Comparison of ENCODE assay signal across 8 cellular contexts in the genomic region with DNA sequence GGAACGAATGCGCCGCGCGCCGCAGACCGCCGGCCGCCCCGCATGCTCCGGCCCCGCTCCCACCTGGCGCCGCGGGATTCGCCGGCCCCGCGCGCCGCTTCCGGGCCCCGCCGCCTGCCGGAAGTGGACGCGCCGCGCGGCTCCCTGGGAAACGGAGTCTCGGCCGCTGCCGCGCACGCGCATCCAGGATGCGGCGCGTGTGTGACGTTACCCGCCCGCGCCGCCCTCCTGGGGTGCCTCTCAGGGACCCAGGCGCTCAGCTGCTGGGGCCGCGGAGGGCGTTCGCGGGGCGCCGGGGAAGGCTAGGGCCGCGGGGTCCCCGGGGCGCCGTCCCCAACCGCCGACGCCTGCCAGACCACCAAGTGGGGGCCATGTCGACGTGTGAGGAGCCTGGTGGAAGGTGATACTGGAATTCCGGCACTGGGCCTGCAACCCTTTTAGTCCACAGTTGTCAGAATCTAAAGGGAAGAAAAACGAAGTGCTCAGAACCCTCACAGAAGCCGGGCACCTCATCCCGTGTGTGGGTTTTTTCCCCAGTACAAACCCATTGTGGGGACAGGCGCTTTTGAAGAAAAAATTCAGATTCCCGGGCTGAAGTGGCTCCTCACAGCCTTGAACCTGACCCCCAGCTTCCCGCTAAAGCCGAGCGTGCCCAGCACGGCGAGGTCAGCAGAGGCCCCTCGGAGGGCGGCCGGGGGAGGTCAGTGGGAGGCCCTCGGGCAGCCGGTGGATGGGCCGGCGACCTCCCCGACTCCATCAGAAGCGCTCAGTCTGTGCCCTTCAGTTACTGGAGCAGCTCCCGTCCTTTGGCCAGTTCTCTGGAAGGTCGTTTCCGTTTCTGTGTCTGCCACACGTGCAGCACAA. TPM values are rescaled to one million over a fixed set of nuclear protein-coding genes. Genes with fewer than 3 reads are reported as not detected.
A peak's percentile ranks its signal among the peaks of the same experiment; 100 is the strongest.
DNase-seq lines count a peak whose midpoint lies in the region; ATAC-seq and TF ChIP-seq lines count a peak whose summit lies in the region.

A gene with protein sequence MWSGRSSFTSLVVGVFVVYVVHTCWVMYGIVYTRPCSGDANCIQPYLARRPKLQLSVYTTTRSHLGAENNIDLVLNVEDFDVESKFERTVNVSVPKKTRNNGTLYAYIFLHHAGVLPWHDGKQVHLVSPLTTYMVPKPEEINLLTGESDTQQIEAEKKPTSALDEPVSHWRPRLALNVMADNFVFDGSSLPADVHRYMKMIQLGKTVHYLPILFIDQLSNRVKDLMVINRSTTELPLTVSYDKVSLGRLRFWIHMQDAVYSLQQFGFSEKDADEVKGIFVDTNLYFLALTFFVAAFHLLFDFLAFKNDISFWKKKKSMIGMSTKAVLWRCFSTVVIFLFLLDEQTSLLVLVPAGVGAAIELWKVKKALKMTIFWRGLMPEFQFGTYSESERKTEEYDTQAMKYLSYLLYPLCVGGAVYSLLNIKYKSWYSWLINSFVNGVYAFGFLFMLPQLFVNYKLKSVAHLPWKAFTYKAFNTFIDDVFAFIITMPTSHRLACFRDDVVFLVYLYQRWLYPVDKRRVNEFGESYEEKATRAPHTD (minus strand): TSS at position 125 of the 864 bp plus-strand sequence. CDS start 258 bp downstream, outside the sequence.

- BruUV-seq in A673 (replicated peaks; lab: Mats Ljungman, UMichigan), result TSS peak; percentile 70
- TSS peak; percentile 40 for BruUV-seq in mammary epithelial cell (replicated peaks; lab: Mats Ljungman, UMichigan)

- intact Hi-C loops in A673 (cut with micrococcal nuclease; ENCODE audit: unreplicated experiment), result no loop called here
- intact Hi-C loops in mammary epithelial cell (cut with micrococcal nuclease), result loop anchor here (2.0 kb wide), 3 partner anchors 14 to 296 kb away; no protein-coding TSS in a partner anchor

- H3K4me1 Mint-ChIP-seq in WTC11, result peaks cover 17% of the 10 kb centered on the region

- in situ Hi-C loops in mammary epithelial cell (cut with MboI; ENCODE audit: low sequenced_read_pairs in 2 of 2), result no loop called here

- H3K27me3 Mint-ChIP-seq in WTC11 (ENCODE audit: low read depth), result no peaks in the 10 kb centered on the region; the same call in 1 of the 2 replicates

- H3K36me3 ChIP-seq in A673 (ENCODE audit: insufficient read depth, low read length, poor library complexity, severe bottlenecking) (peaks cover 31% of the 10 kb centered on the region), mammary epithelial cell (ENCODE audit: insufficient read depth, low read length) (peaks cover 13% of the 10 kb centered on the region), smooth muscle cell (ENCODE audit: low read depth) (no peaks in the 10 kb centered on the region)

- peak; percentile 92 for DNase-seq in A673 (ENCODE audit: low spot score)
- DNase-seq in NCI-H2171 treated with DMSO at 0.1 percent for 48 hours (lab: John Stamatoyannopoulos, UW), result peak; percentile 84
- DNase-seq in WTC11 (ENCODE audit: low spot score), result peak; percentile 79
- DNase-seq in mammary epithelial cell, result peak; percentile 81
- DNase-seq in iPS-NIHi7 (ENCODE audit: extremely low spot score), result peak; percentile 99
- DNase-seq in smooth muscle cell (lab: John Stamatoyannopoulos, UW; ENCODE audit: unreplicated experiment), result peak; percentile 54

- peak within 1 kb of the TSS; percentile 90 for H3K4me3 Mint-ChIP-seq in WTC11

- H4K20me1 ChIP-seq in mammary epithelial cell (ENCODE audit: insufficient read depth, low read length) (no peaks in the 10 kb centered on the region), smooth muscle cell (ENCODE audit: low read depth) (no peaks in the 10 kb centered on the region)

- POLR2A ChIA-PET in A673 (lab: Charles Lee; ENCODE audit: low non-redundant PET), result no interaction called here
- POLR2A ChIA-PET in WTC11 (lab: Charles Lee), result interaction anchor here (0.5 kb wide), 1 partner anchor 118 kb away, joined by 4 read pairs; no protein-coding TSS in a partner anchor

- peaks cover 27% of the 10 kb centered on the region for H3K36me3 Mint-ChIP-seq in WTC11

- peak within 1 kb of the TSS; percentile 71 for H3K4me3 ChIP-seq in A673 (ENCODE audit: low read depth, low read length, poor library complexity, severe bottlenecking)
- peak within 1 kb of the TSS; percentile 80 to 91 (median 87) for H3K4me3 ChIP-seq in mammary epithelial cell (replicated peaks in 1 of 3; ENCODE audit: insufficient read depth in 1 of 3, low read depth in 2 of 3, low read length in 3 of 3)
- H3K4me3 ChIP-seq in smooth muscle cell, result peak within 1 kb of the TSS; percentile 99

- H3K27ac Mint-ChIP-seq in WTC11, result peak within 1 kb of the TSS; percentile 89

- H2AFZ ChIP-seq in mammary epithelial cell (ENCODE audit: low read depth, low read length) (peak within 1 kb of the TSS; percentile 86), smooth muscle cell (ENCODE audit: low read depth) (peak within 1 kb of the TSS; percentile 80)

- no peaks in the 10 kb centered on the region for H3F3A ChIP-seq in smooth muscle cell (ENCODE audit: low read depth)

- peak within 1 kb of the TSS; percentile 90 for H3K9ac ChIP-seq in mammary epithelial cell (ENCODE audit: insufficient read depth, low read length)
- H3K9ac ChIP-seq in smooth muscle cell (ENCODE audit: low read depth), result peak within 1 kb of the TSS; percentile 100

- H3K9me3 Mint-ChIP-seq in WTC11, result no peaks in the 10 kb centered on the region

- H3K27me3 ChIP-seq in A673 (replicated peaks; ENCODE audit: insufficient read depth, low read depth, low read length, poor library complexity) (peaks cover 6% of the 10 kb centered on the region), mammary epithelial cell (ENCODE audit: insufficient read depth, low read length) (no peaks in the 10 kb centered on the region), smooth muscle cell (ENCODE audit: low read depth) (no peaks in the 10 kb centered on the region)

- H3K4me1 ChIP-seq in A673 (ENCODE audit: insufficient read depth, low read length, poor library complexity, severe bottlenecking) (peaks cover 6% of the 10 kb centered on the region), mammary epithelial cell (ENCODE audit: insufficient read depth, low read length) (peaks cover 18% of the 10 kb centered on the region), smooth muscle cell (ENCODE audit: low read depth) (peaks cover 12% of the 10 kb centered on the region)

- CTCF ChIA-PET in A673 (lab: Charles Lee), result no interaction called here
- CTCF ChIA-PET in WTC11 (lab: Charles Lee), result interaction anchor here (0.7 to 2.1 kb wide), 4 partner anchors 35 to 300 kb away, joined by 3 to 9 read pairs (median 4); no protein-coding TSS in a partner anchor
- CTCF ChIA-PET in mammary epithelial cell (lab: Charles Lee; ENCODE audit: low non-redundant PET), result no interaction called here

- TF ChIP-seq CTCF in A673 (conservative IDR thresholded peaks at IDR 0.05; ENCODE audit: low read depth, low read length) (no peak), WTC11 (IDR thresholded peaks at IDR 0.05) (no peak), mammary epithelial cell (conservative IDR thresholded peaks at IDR 0.05 in 1 of 2, IDR thresholded peaks at IDR 0.05 in 1 of 2; ENCODE audit: extremely low read depth in 1 of 2, insufficient read depth in 1 of 2, low read depth in 1 of 2, low read length in 2 of 2) (no peak), smooth muscle cell (IDR thresholded peaks at IDR 0.05; ENCODE audit: borderline replicate concordance, insufficient read depth, poor library complexity, severe bottlenecking) (no peak)

- no peaks in the 10 kb centered on the region for H3K9me3 ChIP-seq in A673 (ENCODE audit: low read depth, low read length, poor library complexity, severe bottlenecking)
- no peaks in the 10 kb centered on the region for H3K9me3 ChIP-seq in mammary epithelial cell (replicated peaks; ENCODE audit: insufficient read depth, low read length)
- no peaks in the 10 kb centered on the region for H3K9me3 ChIP-seq in smooth muscle cell (replicated peaks; ENCODE audit: low read depth)

- H3K4me2 ChIP-seq in mammary epithelial cell (ENCODE audit: insufficient read depth, low read depth, low read length) (peak within 1 kb of the TSS; percentile 98), smooth muscle cell (peak within 1 kb of the TSS; percentile 100)

- H3K27ac ChIP-seq in A673 (ENCODE audit: low read depth, low read length, poor library complexity, severe bottlenecking), result peak within 1 kb of the TSS; percentile 71
- peak within 1 kb of the TSS; percentile 78 for H3K27ac ChIP-seq in mammary epithelial cell (ENCODE audit: insufficient read depth, low read depth, low read length)
- H3K27ac ChIP-seq in smooth muscle cell (ENCODE audit: low read depth), result peak within 1 kb of the TSS; percentile 73

- ATAC-seq in GM18861 (IDR thresholded peaks at IDR 0.05; ENCODE audit: unreplicated experiment) (peak; percentile 77), HG03097 (IDR thresholded peaks at IDR 0.05; ENCODE audit: low FRiP score, unreplicated experiment) (peak; percentile 67), WTC11 (peak; percentile 71)

- dilution Hi-C loops in mammary epithelial cell (cut with HindIII; ENCODE audit: low sequenced_read_pairs), result no loop called here

- H3K79me2 ChIP-seq in mammary epithelial cell (ENCODE audit: insufficient read depth, low read length) (peaks cover 57% of the 10 kb centered on the region), smooth muscle cell (ENCODE audit: low read depth) (peaks cover 28% of the 10 kb centered on the region)

- 1% methylated on average over 16 of the region's 87 CpGs for WGBS in mammary epithelial cell (ENCODE audit: low coverage, missing lambda C conversion rate)
- 6% methylated on average over 46 of the region's 87 CpGs for WGBS in smooth muscle cell (ENCODE audit: low lambda C conversion rate)

TF ChIP-seq in WTC11, 78 proteins besides CTCF, POLR2A, EP300 and RAD21 (continues in another document):
- TF ChIP-seq SP1 (CRISPR knock-in tag; conservative IDR thresholded peaks at IDR 0.05), result peak; percentile 48

RNA-seq across cellular contexts. Expression of the gene that starts here (rescaled TPM):
- 128 and 146 TPM in 2 replicates for total RNA-seq in A673 (2021)
- total RNA-seq in WTC11 (2021), result 73.4 to 92.8 TPM (median 73.8 TPM) in 3 replicates
- 100 to 1,000 TPM; 111 to 154 TPM for total RNA-seq in mammary epithelial cell
- 158 TPM for polyA plus RNA-seq in mammary epithelial cell
- polyA minus RNA-seq in mammary epithelial cell, result 101 TPM
- total RNA-seq in smooth muscle cell, result 86.3 and 127 TPM in 2 replicates
- polyA plus RNA-seq in smooth muscle cell, result 125 and 135 TPM in 2 replicates

Comparison
In these comparisons a context has a peak if more than half of its experiments do, and no peak if none do; other contexts are left out.
1. Peak in every context shown above with its lines: DNase-seq, ATAC-seq, H3K4me3 ChIP-seq and H3K27ac ChIP-seq.